In genomic region chr9:81693639-81694378, GRCh38 we compare ENCODE assay signal across 2 cellular contexts.
TF ChIP-seq lines count a peak whose summit lies in the region.

No MANE protein-coding gene starts in this region.

TF ChIP-seq in GM23338, 12 proteins besides CTCF, POLR2A, EP300 and RAD21:
- no peak for TF ChIP-seq EZH2 (IDR thresholded peaks at IDR 0.05; ENCODE audit: low read depth, unreplicated experiment)
- TF ChIP-seq, protein P1, sequence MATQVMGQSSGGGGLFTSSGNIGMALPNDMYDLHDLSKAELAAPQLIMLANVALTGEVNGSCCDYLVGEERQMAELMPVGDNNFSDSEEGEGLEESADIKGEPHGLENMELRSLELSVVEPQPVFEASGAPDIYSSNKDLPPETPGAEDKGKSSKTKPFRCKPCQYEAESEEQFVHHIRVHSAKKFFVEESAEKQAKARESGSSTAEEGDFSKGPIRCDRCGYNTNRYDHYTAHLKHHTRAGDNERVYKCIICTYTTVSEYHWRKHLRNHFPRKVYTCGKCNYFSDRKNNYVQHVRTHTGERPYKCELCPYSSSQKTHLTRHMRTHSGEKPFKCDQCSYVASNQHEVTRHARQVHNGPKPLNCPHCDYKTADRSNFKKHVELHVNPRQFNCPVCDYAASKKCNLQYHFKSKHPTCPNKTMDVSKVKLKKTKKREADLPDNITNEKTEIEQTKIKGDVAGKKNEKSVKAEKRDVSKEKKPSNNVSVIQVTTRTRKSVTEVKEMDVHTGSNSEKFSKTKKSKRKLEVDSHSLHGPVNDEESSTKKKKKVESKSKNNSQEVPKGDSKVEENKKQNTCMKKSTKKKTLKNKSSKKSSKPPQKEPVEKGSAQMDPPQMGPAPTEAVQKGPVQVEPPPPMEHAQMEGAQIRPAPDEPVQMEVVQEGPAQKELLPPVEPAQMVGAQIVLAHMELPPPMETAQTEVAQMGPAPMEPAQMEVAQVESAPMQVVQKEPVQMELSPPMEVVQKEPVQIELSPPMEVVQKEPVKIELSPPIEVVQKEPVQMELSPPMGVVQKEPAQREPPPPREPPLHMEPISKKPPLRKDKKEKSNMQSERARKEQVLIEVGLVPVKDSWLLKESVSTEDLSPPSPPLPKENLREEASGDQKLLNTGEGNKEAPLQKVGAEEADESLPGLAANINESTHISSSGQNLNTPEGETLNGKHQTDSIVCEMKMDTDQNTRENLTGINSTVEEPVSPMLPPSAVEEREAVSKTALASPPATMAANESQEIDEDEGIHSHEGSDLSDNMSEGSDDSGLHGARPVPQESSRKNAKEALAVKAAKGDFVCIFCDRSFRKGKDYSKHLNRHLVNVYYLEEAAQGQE (IDR thresholded peaks at IDR 0.05; ENCODE audit: unreplicated experiment): no peak
- TF ChIP-seq ETS1 (IDR thresholded peaks at IDR 0.05): no peak
- TF ChIP-seq ZNF114 (CRISPR knock-in tag; IDR thresholded peaks at IDR 0.05): no peak
- TF ChIP-seq NANOG (IDR thresholded peaks at IDR 0.05; ENCODE audit: borderline replicate concordance): no peak
- no peak for TF ChIP-seq CREB1 (CRISPR knock-in tag; IDR thresholded peaks at IDR 0.05; ENCODE audit: low read depth)
- no peak for TF ChIP-seq EZH2phosphoT487 (IDR thresholded peaks at IDR 0.05; ENCODE audit: unreplicated experiment)
- TF ChIP-seq ZNF331 (CRISPR knock-in tag; IDR thresholded peaks at IDR 0.05; ENCODE audit: low read depth): no peak
- TF ChIP-seq JUNB (IDR thresholded peaks at IDR 0.05; ENCODE audit: unreplicated experiment): no peak
- TF ChIP-seq STAT1 (IDR thresholded peaks at IDR 0.05; ENCODE audit: unreplicated experiment): no peak

TF ChIP-seq in SK-N-SH, 30 proteins besides CTCF, POLR2A, EP300 and RAD21:
- TF ChIP-seq SIN3A (IDR thresholded peaks at IDR 0.05; ENCODE audit: borderline replicate concordance, low read depth, low read length): no peak
- TF ChIP-seq RCOR1 (IDR thresholded peaks at IDR 0.05; ENCODE audit: low read length): peak; percentile 76
- no peak; the same call in 1 of the 2 replicates for TF ChIP-seq TEAD4 (IDR thresholded peaks at IDR 0.05; ENCODE audit: borderline replicate concordance, insufficient read depth)
- TF ChIP-seq NFIC (IDR thresholded peaks at IDR 0.05; ENCODE audit: borderline replicate concordance): no peak
- peak; percentile 51 for TF ChIP-seq CHD2 (IDR thresholded peaks at IDR 0.05; ENCODE audit: low read length, partially characterized antibody)
- TF ChIP-seq IRF3 (IDR thresholded peaks at IDR 0.05; ENCODE audit: low read depth, low read length): no peak
- TF ChIP-seq NRF1 (IDR thresholded peaks at IDR 0.05; ENCODE audit: low read depth, low read length): no peak
- peak; percentile 75 for TF ChIP-seq GATA2 (CRISPR knock-in tag; IDR thresholded peaks at IDR 0.05)
- TF ChIP-seq RFX5 (IDR thresholded peaks at IDR 0.05; ENCODE audit: low read length): no peak
- no peak for TF ChIP-seq MEF2A (IDR thresholded peaks at IDR 0.05; ENCODE audit: borderline replicate concordance, low read depth)
- no peak for TF ChIP-seq ZBTB33 (IDR thresholded peaks at IDR 0.05; ENCODE audit: borderline replicate concordance, low read depth)
- TF ChIP-seq MXI1 (IDR thresholded peaks at IDR 0.05; ENCODE audit: low read depth, low read length): no peak
- TF ChIP-seq FOXM1 (IDR thresholded peaks at IDR 0.05; ENCODE audit: low read depth): no peak
- peak; percentile 91 for TF ChIP-seq TCF12 (IDR thresholded peaks at IDR 0.05)
- TF ChIP-seq, protein P2, sequence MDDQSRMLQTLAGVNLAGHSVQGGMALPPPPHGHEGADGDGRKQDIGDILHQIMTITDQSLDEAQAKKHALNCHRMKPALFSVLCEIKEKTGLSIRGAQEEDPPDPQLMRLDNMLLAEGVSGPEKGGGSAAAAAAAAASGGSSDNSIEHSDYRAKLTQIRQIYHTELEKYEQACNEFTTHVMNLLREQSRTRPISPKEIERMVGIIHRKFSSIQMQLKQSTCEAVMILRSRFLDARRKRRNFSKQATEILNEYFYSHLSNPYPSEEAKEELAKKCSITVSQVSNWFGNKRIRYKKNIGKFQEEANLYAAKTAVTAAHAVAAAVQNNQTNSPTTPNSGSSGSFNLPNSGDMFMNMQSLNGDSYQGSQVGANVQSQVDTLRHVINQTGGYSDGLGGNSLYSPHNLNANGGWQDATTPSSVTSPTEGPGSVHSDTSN (IDR thresholded peaks at IDR 0.05): peak; percentile 25; the same call in 1 of the 2 replicates
- TF ChIP-seq, protein P1 (IDR thresholded peaks at IDR 0.05; ENCODE audit: low read depth, low read length): no peak
- TF ChIP-seq FOXJ3 (CRISPR knock-in tag; IDR thresholded peaks at IDR 0.05): no peak; the same call in 1 of the 2 replicates
- TF ChIP-seq JUND (IDR thresholded peaks at IDR 0.05): 0 out of 2 replicates have a peak, but pooled peaks have one; percentile 13
